Comparison of ENCODE assay signal across 12 cellular contexts in the genomic region with DNA sequence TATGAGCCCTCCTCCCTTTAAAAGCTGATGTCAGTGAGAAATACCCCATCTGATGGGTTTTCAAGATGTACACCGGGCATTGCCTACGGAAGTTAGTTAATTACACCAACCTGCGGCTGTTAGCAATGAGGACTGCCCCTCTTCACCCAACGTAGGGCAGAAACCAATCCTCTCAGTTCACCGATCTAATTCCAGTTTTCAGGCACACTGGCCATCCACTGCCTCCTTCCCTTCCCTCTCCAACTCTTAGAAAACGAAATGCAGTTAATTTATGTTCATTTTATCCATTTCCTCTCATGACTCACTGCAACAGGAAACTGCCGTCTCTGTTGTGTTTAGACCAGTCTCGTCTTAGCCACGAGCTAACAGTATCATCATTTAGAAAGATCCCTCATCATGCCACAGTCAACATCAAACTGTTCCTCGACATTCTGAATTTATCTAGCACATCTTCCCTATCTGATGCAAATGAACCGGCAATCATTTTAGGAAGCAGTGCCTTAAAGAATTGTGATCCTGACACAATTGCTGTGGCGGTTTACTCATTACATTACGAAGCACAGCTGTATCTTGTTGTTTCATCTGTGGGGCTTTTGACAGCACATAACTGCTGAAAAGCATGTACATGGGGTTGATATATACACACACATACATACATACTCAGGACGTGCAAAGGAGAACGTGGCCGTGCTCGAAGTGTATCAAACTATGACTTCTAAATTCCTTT.
DNase-seq lines count a peak whose midpoint lies in the region; ATAC-seq and TF ChIP-seq lines count a peak whose summit lies in the region.
"Had no signal": no experiment of that assay in that cellular context is flagged by ENCODE, and none has a peak within 500 bp of the region (broad histone marks: within the 10 kb centered on the region; RNA-seq: fewer than 3 reads in every experiment).

No MANE protein-coding gene starts in this region.

- intact Hi-C loops in CD8-positive, alpha-beta T cell (cut with DNase I, micrococcal nuclease) = no loop called here
- intact Hi-C loops in lower leg skin (cut with DNase I; ENCODE audit: low total_unique reads) = no loop called here

- no peak overlapping the region for H3K4me3 ChIP-seq in CD8-positive, alpha-beta T cell (ENCODE audit: low read depth, low read length)
- H3K4me3 ChIP-seq in HUES48 (ENCODE audit: low read depth, low read length) (peak overlapping the region; percentile 12; the same call in 1 of the 2 replicates), lower leg skin (ENCODE audit: low read depth, poor library complexity, severe bottlenecking) (no peak overlapping the region)

- TF ChIP-seq POLR2A in lower leg skin (IDR thresholded peaks at IDR 0.05) = no peak

- H3K36me3 ChIP-seq in CD8-positive, alpha-beta T cell (ENCODE audit: insufficient read depth, low read length) = no peaks in the 10 kb centered on the region
- H3K36me3 ChIP-seq in HUES48 (ENCODE audit: control insufficient read depth, insufficient read depth, low read length) = no peaks in the 10 kb centered on the region

- peak overlapping the region; percentile 16; the same call in 1 of the 2 replicates for H3K9ac ChIP-seq in HUES48 (ENCODE audit: low read depth, low read length)
- H3K9ac ChIP-seq: parathyroid adenoma had no signal

- peaks cover 5% of the 10 kb centered on the region for H3K27me3 Mint-ChIP-seq in CD8-positive, alpha-beta T cell (ENCODE audit: low read depth)
- H3K27me3 Mint-ChIP-seq in WTC11 (ENCODE audit: low read depth) = no peaks in the 10 kb centered on the region

- no peaks in the 10 kb centered on the region for H3K9me3 Mint-ChIP-seq in CD8-positive, alpha-beta T cell
- H3K9me3 Mint-ChIP-seq in WTC11 = no peaks in the 10 kb centered on the region

- no peak for TF ChIP-seq CTCF in CD8-positive, alpha-beta T cell (IDR thresholded peaks at IDR 0.05)
- TF ChIP-seq CTCF in WTC11 (IDR thresholded peaks at IDR 0.05) (no peak), lower leg skin (IDR thresholded peaks at IDR 0.05) (no peak)

- H3K27me3 ChIP-seq in CD8-positive, alpha-beta T cell (ENCODE audit: insufficient read depth, low read length) = no peaks in the 10 kb centered on the region
- H3K27me3 ChIP-seq in HUES48 (ENCODE audit: control insufficient read depth, insufficient read depth, low read length) = no peaks in the 10 kb centered on the region

- POLR2A ChIA-PET in CD8-positive, alpha-beta T cell (lab: Charles Lee) = no interaction called here
- POLR2A ChIA-PET in WTC11 (lab: Charles Lee) = no interaction called here

- peak; percentile 38 for ATAC-seq in CD8-positive, alpha-beta T cell
- ATAC-seq in WTC11 (no peak), GM18511 (IDR thresholded peaks at IDR 0.05; ENCODE audit: unreplicated experiment) (no peak)

- H3K27ac ChIP-seq in CD8-positive, alpha-beta T cell (ENCODE audit: low read depth, low read length) = peak overlapping the region; percentile 12
- H3K27ac ChIP-seq in HUES48 (ENCODE audit: low read depth, low read length) = no peak overlapping the region
- H3K27ac ChIP-seq: parathyroid adenoma had no signal

- no peaks in the 10 kb centered on the region for H3K4me1 ChIP-seq in CD8-positive, alpha-beta T cell (ENCODE audit: insufficient read depth, low read length)
- H3K4me1 ChIP-seq in HUES48 (ENCODE audit: control insufficient read depth, insufficient read depth, low read length) = peaks cover 90% of the 10 kb centered on the region
- H3K4me1 ChIP-seq: parathyroid adenoma had no signal

- H3K4me1 Mint-ChIP-seq in CD8-positive, alpha-beta T cell (ENCODE audit: low read depth) = peaks cover 3% of the 10 kb centered on the region
- peaks cover 70% of the 10 kb centered on the region for H3K4me1 Mint-ChIP-seq in WTC11

- H3K4me3 Mint-ChIP-seq in CD8-positive, alpha-beta T cell = no peak overlapping the region
- H3K4me3 Mint-ChIP-seq in WTC11 = no peak overlapping the region

- peak overlapping the region; percentile 2 for H3K27ac Mint-ChIP-seq in CD8-positive, alpha-beta T cell
- H3K27ac Mint-ChIP-seq in WTC11 = peak overlapping the region; percentile 73

- DNase-seq in CD8-positive, alpha-beta T cell = no peak
- DNase-seq in WTC11 (ENCODE audit: low spot score) (no peak), iris pigment epithelial cell (ENCODE audit: low read depth) (peak; percentile 76), lower leg skin (ENCODE audit: low spot score in 2 of 2) (no peak), GF-D8 (lab: John Stamatoyannopoulos, UW) (no peak)
- no peak for DNase-seq in NK-92 treated with Interleukin-12 subunit alpha and Interleukin-12 subunit beta, amount 100 ng/mL, for 24 hours (lab: John Stamatoyannopoulos, UW)
- DNase-seq: activated T-cell treated with anti-CD3 and anti-CD28 coated beads, Interleukin-2, amount 50 U/mL, for 48 hours; GOT3; kidney had no signal

- CTCF ChIA-PET in CD8-positive, alpha-beta T cell (lab: Charles Lee) = interaction anchor here (0.9 to 1.3 kb wide), 2 partner anchors 70 to 78 kb away, joined by 3 to 4 read pairs; no protein-coding TSS in a partner anchor
- CTCF ChIA-PET in WTC11 (lab: Charles Lee) = interaction anchor here (2.9 kb wide), 1 partner anchor 70 kb away, joined by 16 read pairs; no protein-coding TSS in a partner anchor

- WGBS in lower leg skin, 2 donors = 75 to 80% methylated on average over 17 of the region's 17 CpGs

- no peaks in the 10 kb centered on the region for H3K36me3 Mint-ChIP-seq in CD8-positive, alpha-beta T cell
- H3K36me3 Mint-ChIP-seq in WTC11 = no peaks in the 10 kb centered on the region

- H3K9me3 ChIP-seq in CD8-positive, alpha-beta T cell (ENCODE audit: low read length) = no peaks in the 10 kb centered on the region
- no peaks in the 10 kb centered on the region for H3K9me3 ChIP-seq in HUES48 (ENCODE audit: control insufficient read depth, insufficient read depth, low read length)

TF ChIP-seq in WTC11, 78 proteins besides CTCF, POLR2A, EP300 and RAD21:
- TF ChIP-seq NR3C1 (CRISPR knock-in tag; conservative IDR thresholded peaks at IDR 0.05; ENCODE audit: low read depth) = no peak
- TF ChIP-seq SMAD3 (CRISPR knock-in tag; IDR thresholded peaks at IDR 0.05; ENCODE audit: borderline replicate concordance) = no peak
- TF ChIP-seq, protein P1, sequence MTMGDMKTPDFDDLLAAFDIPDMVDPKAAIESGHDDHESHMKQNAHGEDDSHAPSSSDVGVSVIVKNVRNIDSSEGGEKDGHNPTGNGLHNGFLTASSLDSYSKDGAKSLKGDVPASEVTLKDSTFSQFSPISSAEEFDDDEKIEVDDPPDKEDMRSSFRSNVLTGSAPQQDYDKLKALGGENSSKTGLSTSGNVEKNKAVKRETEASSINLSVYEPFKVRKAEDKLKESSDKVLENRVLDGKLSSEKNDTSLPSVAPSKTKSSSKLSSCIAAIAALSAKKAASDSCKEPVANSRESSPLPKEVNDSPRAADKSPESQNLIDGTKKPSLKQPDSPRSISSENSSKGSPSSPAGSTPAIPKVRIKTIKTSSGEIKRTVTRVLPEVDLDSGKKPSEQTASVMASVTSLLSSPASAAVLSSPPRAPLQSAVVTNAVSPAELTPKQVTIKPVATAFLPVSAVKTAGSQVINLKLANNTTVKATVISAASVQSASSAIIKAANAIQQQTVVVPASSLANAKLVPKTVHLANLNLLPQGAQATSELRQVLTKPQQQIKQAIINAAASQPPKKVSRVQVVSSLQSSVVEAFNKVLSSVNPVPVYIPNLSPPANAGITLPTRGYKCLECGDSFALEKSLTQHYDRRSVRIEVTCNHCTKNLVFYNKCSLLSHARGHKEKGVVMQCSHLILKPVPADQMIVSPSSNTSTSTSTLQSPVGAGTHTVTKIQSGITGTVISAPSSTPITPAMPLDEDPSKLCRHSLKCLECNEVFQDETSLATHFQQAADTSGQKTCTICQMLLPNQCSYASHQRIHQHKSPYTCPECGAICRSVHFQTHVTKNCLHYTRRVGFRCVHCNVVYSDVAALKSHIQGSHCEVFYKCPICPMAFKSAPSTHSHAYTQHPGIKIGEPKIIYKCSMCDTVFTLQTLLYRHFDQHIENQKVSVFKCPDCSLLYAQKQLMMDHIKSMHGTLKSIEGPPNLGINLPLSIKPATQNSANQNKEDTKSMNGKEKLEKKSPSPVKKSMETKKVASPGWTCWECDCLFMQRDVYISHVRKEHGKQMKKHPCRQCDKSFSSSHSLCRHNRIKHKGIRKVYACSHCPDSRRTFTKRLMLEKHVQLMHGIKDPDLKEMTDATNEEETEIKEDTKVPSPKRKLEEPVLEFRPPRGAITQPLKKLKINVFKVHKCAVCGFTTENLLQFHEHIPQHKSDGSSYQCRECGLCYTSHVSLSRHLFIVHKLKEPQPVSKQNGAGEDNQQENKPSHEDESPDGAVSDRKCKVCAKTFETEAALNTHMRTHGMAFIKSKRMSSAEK (CRISPR knock-in tag; IDR thresholded peaks at IDR 0.05; ENCODE audit: borderline replicate concordance) = no peak
- no peak for TF ChIP-seq HMGA2 (CRISPR knock-in tag; IDR thresholded peaks at IDR 0.05)
- no peak for TF ChIP-seq NR1H2 (CRISPR knock-in tag; IDR thresholded peaks at IDR 0.05)
- no peak for TF ChIP-seq ZNF263 (CRISPR knock-in tag; IDR thresholded peaks at IDR 0.05; ENCODE audit: low read depth)
